ENCODE assay signal across 1 cellular context in the genomic region with DNA sequence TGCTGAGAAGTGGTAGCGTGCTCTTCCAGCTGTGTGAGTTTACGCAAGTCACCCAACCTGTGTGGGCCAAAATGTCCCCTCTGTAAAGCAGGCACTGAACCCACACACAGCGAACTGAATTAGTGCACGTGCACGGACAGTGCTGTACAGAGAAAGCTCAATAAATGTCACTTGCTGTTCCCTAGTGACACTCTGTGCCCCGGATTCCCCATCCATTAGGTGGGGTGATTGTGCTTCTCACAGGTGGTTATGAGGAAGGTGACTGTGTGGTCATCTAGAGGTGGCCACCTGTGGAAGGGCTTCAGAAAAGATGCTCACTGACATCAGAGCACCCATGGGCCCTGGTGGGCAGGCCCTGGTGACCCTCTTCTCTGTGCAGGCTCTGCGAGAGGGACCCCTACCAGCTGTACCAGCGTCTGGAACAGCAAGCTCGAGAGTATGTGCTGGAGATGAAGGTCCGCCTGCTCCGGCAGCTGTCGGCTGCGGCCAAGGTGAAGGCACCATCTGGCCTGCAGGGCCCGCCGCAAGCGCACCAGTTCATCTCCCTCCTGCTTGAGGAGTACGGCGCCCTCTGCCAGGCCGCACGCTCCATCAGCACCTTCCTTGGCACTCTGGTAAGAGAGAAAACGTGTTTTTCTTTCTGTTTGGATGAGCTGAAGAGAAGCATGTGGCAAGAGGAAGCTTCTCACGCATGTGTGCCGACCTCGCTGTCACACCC.
TF ChIP-seq lines count a peak whose summit lies in the region.

No MANE protein-coding gene starts in this region.

TF ChIP-seq in H1, 55 proteins besides CTCF, POLR2A, EP300 and RAD21:
- TF ChIP-seq SIRT6 (IDR thresholded peaks at IDR 0.05; ENCODE audit: low read length) (no peak), TAF1 (IDR thresholded peaks at IDR 0.05; ENCODE audit: low read depth, low read length) (no peak), KDM1A (IDR thresholded peaks at IDR 0.05; ENCODE audit: borderline replicate concordance, low read length) (no peak), SUZ12 (IDR thresholded peaks at IDR 0.05; ENCODE audit: low read length) (no peak)
